In the genomic region with DNA sequence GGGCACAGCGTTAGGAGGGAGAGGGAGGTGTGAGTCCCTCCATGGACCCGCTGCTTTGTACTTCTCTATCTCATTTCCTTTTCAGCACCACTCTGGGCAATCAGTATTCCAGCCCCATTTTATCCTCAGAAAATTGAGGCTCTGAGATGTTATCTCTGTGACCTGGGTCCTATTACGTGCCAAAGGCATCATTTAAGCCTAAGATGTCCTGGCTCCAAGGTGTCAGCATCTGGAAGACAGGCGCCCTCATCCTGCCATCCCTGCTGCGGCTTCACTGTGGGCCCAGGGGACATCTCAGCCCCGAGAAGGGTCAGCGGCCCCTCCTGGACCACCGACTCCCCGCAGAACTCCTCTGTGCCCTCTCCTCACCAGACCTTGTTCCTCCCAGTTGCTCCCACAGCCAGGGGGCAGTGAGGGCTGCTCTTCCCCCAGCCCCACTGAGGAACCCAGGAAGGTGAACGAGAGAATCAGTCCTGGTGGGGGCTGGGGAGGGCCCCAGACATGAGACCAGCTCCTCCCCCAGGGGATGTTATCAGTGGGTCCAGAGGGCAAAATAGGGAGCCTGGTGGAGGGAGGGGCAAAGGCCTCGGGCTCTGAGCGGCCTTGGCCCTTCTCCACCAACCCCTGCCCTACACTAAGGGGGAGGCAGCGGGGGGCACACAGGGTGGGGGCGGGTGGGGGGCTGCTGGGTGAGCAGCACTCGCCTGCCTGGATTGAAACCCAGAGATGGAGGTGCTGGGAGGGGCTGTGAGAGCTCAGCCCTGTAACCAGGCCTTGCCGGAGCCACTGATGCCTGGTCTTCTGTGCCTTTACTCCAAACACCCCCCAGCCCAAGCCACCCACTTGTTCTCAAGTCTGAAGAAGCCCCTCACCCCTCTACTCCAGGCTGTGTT, we compare ENCODE assay signal across 17 cellular contexts. TPM values are rescaled to one million over a fixed set of nuclear protein-coding genes. Genes with fewer than 3 reads are reported as not detected.
"Had no signal": no experiment of that assay in that cellular context is flagged by ENCODE, and none has a peak within 500 bp of the region (broad histone marks: within the 10 kb centered on the region; RNA-seq: fewer than 3 reads in every experiment).

No MANE protein-coding gene starts in this region.

- H3K4me1 Mint-ChIP-seq: activated naive CD4-positive, alpha-beta T cell treated with anti-CD3 and anti-CD28 coated beads, Interleukin-2, amount 10 ng/mL, durations not matched to agents 7 days and 5 days; naive B cell had no signal

- H3K27ac ChIP-seq: adrenal gland, lower lobe of right lung, prostate gland, sigmoid colon had no signal

- H3K36me3 Mint-ChIP-seq: activated CD4-positive, alpha-beta memory T cell treated with anti-CD3 and anti-CD28 coated beads for 36 hours; activated naive CD4-positive, alpha-beta T cell treated with anti-CD3 and anti-CD28 coated beads, Interleukin-2, amount 10 ng/mL, durations not matched to agents 7 days and 5 days; naive B cell had no signal

- H3K4me3 ChIP-seq: adrenal gland, lower lobe of right lung, prostate gland, sigmoid colon had no signal

- H3K4me3 Mint-ChIP-seq: activated CD4-positive, alpha-beta memory T cell treated with anti-CD3 and anti-CD28 coated beads for 36 hours; activated naive CD4-positive, alpha-beta T cell treated with anti-CD3 and anti-CD28 coated beads, Interleukin-2, amount 10 ng/mL, durations not matched to agents 7 days and 5 days; naive B cell had no signal

- H3K27ac Mint-ChIP-seq: activated CD4-positive, alpha-beta memory T cell treated with anti-CD3 and anti-CD28 coated beads for 36 hours; activated naive CD4-positive, alpha-beta T cell treated with anti-CD3 and anti-CD28 coated beads, Interleukin-2, amount 10 ng/mL, durations not matched to agents 7 days and 5 days; naive B cell had no signal

- H3K36me3 ChIP-seq: adrenal gland, lower lobe of right lung, prostate gland, sigmoid colon had no signal

- H3K27me3 ChIP-seq: adrenal gland, sigmoid colon had no signal

- DNase-seq: activated CD4-positive, alpha-beta memory T cell treated with anti-CD3 and anti-CD28 coated beads for 36 hours; activated naive CD4-positive, alpha-beta T cell treated with anti-CD3 and anti-CD28 coated beads, Interleukin-2, amount 10 ng/mL, durations not matched to agents 7 days and 5 days; adrenal gland; caudate nucleus; hypothalamus; kidney glomerular epithelial cell; lower lobe of right lung; naive B cell; occipital lobe; stimulated activated CD4-positive, alpha-beta T cell treated with anti-CD3 and anti-CD28 coated beads, Interleukin-2, amount 100 ng/mL, for 48 hours; stimulated activated naive CD4-positive, alpha-beta T cell treated with Interleukin-2 at 50 U/mL for 16 hours had no signal

- H3K4me1 ChIP-seq: adrenal gland, lower lobe of right lung, prostate gland, sigmoid colon had no signal

- H3K27me3 Mint-ChIP-seq: activated CD4-positive, alpha-beta memory T cell treated with anti-CD3 and anti-CD28 coated beads for 36 hours had no signal

- H3K9me3 Mint-ChIP-seq: activated CD4-positive, alpha-beta memory T cell treated with anti-CD3 and anti-CD28 coated beads for 36 hours; activated naive CD4-positive, alpha-beta T cell treated with anti-CD3 and anti-CD28 coated beads, Interleukin-2, amount 10 ng/mL, durations not matched to agents 7 days and 5 days; naive B cell had no signal

- H3K9me3 ChIP-seq: adrenal gland, lower lobe of right lung, prostate gland, sigmoid colon had no signal

- ATAC-seq: esophagus mucosa, lower lobe of right lung had no signal

RNA-seq across cellular contexts. Expression of a gene that starts 0.8 kb away (rescaled TPM):
- total RNA-seq: activated CD4-positive, alpha-beta memory T cell treated with anti-CD3 and anti-CD28 coated beads for 36 hours; glomerular endothelial cell; lower lobe of right lung; occipital lobe; prostate gland; sigmoid colon; temporal lobe had no signal

RNA-seq across cellular contexts. Expression of a gene that starts 5.8 kb away (rescaled TPM):
- total RNA-seq: activated CD4-positive, alpha-beta memory T cell treated with anti-CD3 and anti-CD28 coated beads for 36 hours; adrenal gland; esophagus mucosa; glomerular endothelial cell; lower lobe of right lung; occipital lobe; prostate gland; sigmoid colon; temporal lobe; ureter had no signal

RNA-seq across cellular contexts. Expression of a gene that starts 8.5 kb away (rescaled TPM):
- total RNA-seq: glomerular endothelial cell, ureter had no signal

RNA-seq across cellular contexts. Expression of a gene that starts 37.2 kb away (rescaled TPM):
- total RNA-seq: activated CD4-positive, alpha-beta memory T cell treated with anti-CD3 and anti-CD28 coated beads for 36 hours; esophagus mucosa; glomerular endothelial cell; occipital lobe; sigmoid colon; temporal lobe; ureter had no signal
- polyA plus RNA-seq: adrenal gland, sigmoid colon had no signal
